ENCODE assay signal across 23 cellular contexts in genomic region chr5:135335031-135335828, GRCh38.
A peak's percentile ranks its signal among the peaks of the same experiment; 100 is the strongest.
DNase-seq lines count a peak whose midpoint lies in the region; ATAC-seq and TF ChIP-seq lines count a peak whose summit lies in the region.
"Had no signal": no experiment of that assay in that cellular context is flagged by ENCODE, and none has a peak within 500 bp of the region (broad histone marks: within the 10 kb centered on the region; RNA-seq: fewer than 3 reads in every experiment).

No MANE protein-coding gene starts in this region.

- in situ Hi-C loops in GM23248 (cut with MboI), result loop anchor here (25.0 kb wide), 1 partner anchor 423 kb away; the partner anchor contains the start of gene PCBD2

- no peak for DNase-seq in activated CD4-positive, alpha-beta T cell treated with anti-CD3 and anti-CD28 coated beads, Interleukin-2, amount 10 ng/mL, durations not matched to agents 7 days and 5 days
- no peak for DNase-seq in activated CD4-positive, alpha-beta T cell treated with anti-CD3 and anti-CD28 coated beads, Interleukin-2, amount 50 U/mL, for 48 hours
- DNase-seq in GM23248, result peak; percentile 27
- DNase-seq in RWPE1 (ENCODE audit: low spot score), result no peak
- no peak for DNase-seq in nephron progenitor cell
- DNase-seq in SHP77 (lab: John Stamatoyannopoulos, UW), result no peak
- no peak for DNase-seq in BE2C
- no peak for DNase-seq in left colon
- DNase-seq: activated CD4-positive, CD25-positive, alpha-beta regulatory T cell; activated naive CD8-positive, alpha-beta T cell treated with anti-CD3 and anti-CD28 coated beads, Interleukin-2, amount 10 ng/mL, durations not matched to agents 7 days and 5 days; heart left ventricle; MM.1S; NCI-H146; NCI-H345; NK-92 treated with Interleukin-12 subunit alpha and Interleukin-12 subunit beta, amount 100 ng/mL, for 24 hours; Peyer's patch; testis had no signal

- H4K20me1 ChIP-seq in GM23248 (ENCODE audit: insufficient read depth), result no peaks in the 10 kb centered on the region

- H3K27ac ChIP-seq in GM23248 (no peak overlapping the region), RWPE1 (peak overlapping the region; percentile 67)
- H3K27ac ChIP-seq: breast epithelium, C4-2B, heart left ventricle, HL-60, neural progenitor cell, Peyer's patch, prostate gland, testis had no signal

- H3K27me3 Mint-ChIP-seq in activated CD4-positive, alpha-beta T cell treated with anti-CD3 and anti-CD28 coated beads, Interleukin-2, amount 10 ng/mL, durations not matched to agents 7 days and 5 days, result no peaks in the 10 kb centered on the region
- H3K27me3 Mint-ChIP-seq in nephron progenitor cell (ENCODE audit: low read depth, poor library complexity), result no peaks in the 10 kb centered on the region
- H3K27me3 Mint-ChIP-seq: activated naive CD8-positive, alpha-beta T cell treated with anti-CD3 and anti-CD28 coated beads, Interleukin-2, amount 10 ng/mL, durations not matched to agents 7 days and 5 days had no signal

- H3F3A ChIP-seq in GM23248 (ENCODE audit: insufficient read depth), result peaks cover 20% of the 10 kb centered on the region

- CTCF ChIA-PET in activated CD4-positive, alpha-beta T cell treated with anti-CD3 and anti-CD28 coated beads, Interleukin-2, amount 10 ng/mL, durations not matched to agents 7 days and 5 days (lab: Charles Lee), result interaction anchor here (1.7 kb wide), 1 partner anchor 10 kb away, joined by 5 read pairs; no protein-coding TSS in a partner anchor
- CTCF ChIA-PET in RWPE1 (lab: Yijun Ruan, JAX), result interaction anchor here (0.5 to 0.6 kb wide), 3 partner anchors 70 to 600 kb away, joined by 3 to 4 read pairs (median 3); no protein-coding TSS in a partner anchor

- H3K4me1 Mint-ChIP-seq in activated CD4-positive, alpha-beta T cell treated with anti-CD3 and anti-CD28 coated beads, Interleukin-2, amount 10 ng/mL, durations not matched to agents 7 days and 5 days, result peaks cover 8% of the 10 kb centered on the region
- peaks cover 16% of the 10 kb centered on the region for H3K4me1 Mint-ChIP-seq in nephron progenitor cell

- 71 to 72% methylated on average over 13 of the region's 13 CpGs for WGBS in GM23248 (ENCODE audit: low coverage in 1 of 2, low lambda C conversion rate in 2 of 2, missing lambda C conversion rate in 2 of 2), 2 experiments

- H2AFZ ChIP-seq in GM23248, result no peak overlapping the region
- H2AFZ ChIP-seq: neural progenitor cell had no signal

- H3K27me3 ChIP-seq in GM23248 (replicated peaks; ENCODE audit: insufficient read depth), result no peaks in the 10 kb centered on the region
- H3K27me3 ChIP-seq in BE2C, result no peaks in the 10 kb centered on the region
- H3K27me3 ChIP-seq: breast epithelium, heart left ventricle, neural progenitor cell, Peyer's patch, testis had no signal

- peak overlapping the region; percentile 50 for H3K27ac Mint-ChIP-seq in activated CD4-positive, alpha-beta T cell treated with anti-CD3 and anti-CD28 coated beads, Interleukin-2, amount 10 ng/mL, durations not matched to agents 7 days and 5 days
- peak overlapping the region; percentile 86 for H3K27ac Mint-ChIP-seq in nephron progenitor cell
- H3K27ac Mint-ChIP-seq: activated naive CD8-positive, alpha-beta T cell treated with anti-CD3 and anti-CD28 coated beads, Interleukin-2, amount 10 ng/mL, durations not matched to agents 7 days and 5 days; neural progenitor cell had no signal

- H3K9me2 ChIP-seq in GM23248 (ENCODE audit: insufficient read depth), result no peaks in the 10 kb centered on the region

- no peak overlapping the region for H3K4me3 ChIP-seq in GM23248
- H3K4me3 ChIP-seq in BE2C (ENCODE audit: low read depth, low read length), result no peak overlapping the region
- H3K4me3 ChIP-seq: breast epithelium, heart left ventricle, neural progenitor cell, Peyer's patch, prostate gland, testis had no signal

- no peak for ATAC-seq in left colon
- ATAC-seq: SK-N-SH treated with all-trans-retinoic acid at 6 μM for 48 hours had no signal

- H3K9me3 ChIP-seq in GM23248 (ENCODE audit: low read depth) (no peaks in the 10 kb centered on the region), BE2C (no peaks in the 10 kb centered on the region)
- H3K9me3 ChIP-seq: breast epithelium, heart left ventricle, Peyer's patch, prostate gland, testis had no signal

- peaks cover 32% of the 10 kb centered on the region for H3K36me3 Mint-ChIP-seq in activated CD4-positive, alpha-beta T cell treated with anti-CD3 and anti-CD28 coated beads, Interleukin-2, amount 10 ng/mL, durations not matched to agents 7 days and 5 days (ENCODE audit: low read depth)
- peaks cover 13% of the 10 kb centered on the region for H3K36me3 Mint-ChIP-seq in nephron progenitor cell (ENCODE audit: low read depth)

- TF ChIP-seq CTCF in RWPE1 (conservative IDR thresholded peaks at IDR 0.05; ENCODE audit: low read depth) (no peak), nephron progenitor cell (IDR thresholded peaks at IDR 0.05) (no peak), BE2C (IDR thresholded peaks at IDR 0.05; ENCODE audit: low read depth, low read length) (no peak)

- H3K4me2 ChIP-seq in GM23248 (ENCODE audit: unreplicated experiment), result no peak overlapping the region
- H3K4me2 ChIP-seq: neural progenitor cell had no signal

- H3K36me3 ChIP-seq in GM23248 (ENCODE audit: low read depth), result peaks cover 11% of the 10 kb centered on the region
- peaks cover 42% of the 10 kb centered on the region for H3K36me3 ChIP-seq in BE2C
- H3K36me3 ChIP-seq: neural progenitor cell had no signal

- no peak overlapping the region for H3K9ac ChIP-seq in GM23248
- H3K9ac ChIP-seq: neural progenitor cell had no signal

- H3K4me3 Mint-ChIP-seq in activated CD4-positive, alpha-beta T cell treated with anti-CD3 and anti-CD28 coated beads, Interleukin-2, amount 10 ng/mL, durations not matched to agents 7 days and 5 days, result no peak overlapping the region
- no peak overlapping the region for H3K4me3 Mint-ChIP-seq in nephron progenitor cell
- H3K4me3 Mint-ChIP-seq: activated naive CD8-positive, alpha-beta T cell treated with anti-CD3 and anti-CD28 coated beads, Interleukin-2, amount 10 ng/mL, durations not matched to agents 7 days and 5 days; neural progenitor cell had no signal

- H3K79me2 ChIP-seq in GM23248 (ENCODE audit: insufficient read depth), result no peaks in the 10 kb centered on the region

- H3K4me1 ChIP-seq in GM23248 (ENCODE audit: insufficient read depth) (peaks cover 7% of the 10 kb centered on the region), BE2C (no peaks in the 10 kb centered on the region)
- H3K4me1 ChIP-seq: breast epithelium, neural progenitor cell, prostate gland, testis had no signal

- intact Hi-C loops in left colon (cut with DNase I, micrococcal nuclease), result no loop called here

- POLR2A ChIA-PET in activated CD4-positive, alpha-beta T cell treated with anti-CD3 and anti-CD28 coated beads, Interleukin-2, amount 10 ng/mL, durations not matched to agents 7 days and 5 days (lab: Charles Lee), result no interaction called here
- POLR2A ChIA-PET in RWPE1 (lab: Yijun Ruan, JAX; ENCODE audit: low non-redundant PET), result no interaction called here

- no peaks in the 10 kb centered on the region for H3K9me3 Mint-ChIP-seq in activated CD4-positive, alpha-beta T cell treated with anti-CD3 and anti-CD28 coated beads, Interleukin-2, amount 10 ng/mL, durations not matched to agents 7 days and 5 days
- no peaks in the 10 kb centered on the region for H3K9me3 Mint-ChIP-seq in nephron progenitor cell
- H3K9me3 Mint-ChIP-seq: activated naive CD8-positive, alpha-beta T cell treated with anti-CD3 and anti-CD28 coated beads, Interleukin-2, amount 10 ng/mL, durations not matched to agents 7 days and 5 days; neural progenitor cell had no signal
